In the genomic region with DNA sequence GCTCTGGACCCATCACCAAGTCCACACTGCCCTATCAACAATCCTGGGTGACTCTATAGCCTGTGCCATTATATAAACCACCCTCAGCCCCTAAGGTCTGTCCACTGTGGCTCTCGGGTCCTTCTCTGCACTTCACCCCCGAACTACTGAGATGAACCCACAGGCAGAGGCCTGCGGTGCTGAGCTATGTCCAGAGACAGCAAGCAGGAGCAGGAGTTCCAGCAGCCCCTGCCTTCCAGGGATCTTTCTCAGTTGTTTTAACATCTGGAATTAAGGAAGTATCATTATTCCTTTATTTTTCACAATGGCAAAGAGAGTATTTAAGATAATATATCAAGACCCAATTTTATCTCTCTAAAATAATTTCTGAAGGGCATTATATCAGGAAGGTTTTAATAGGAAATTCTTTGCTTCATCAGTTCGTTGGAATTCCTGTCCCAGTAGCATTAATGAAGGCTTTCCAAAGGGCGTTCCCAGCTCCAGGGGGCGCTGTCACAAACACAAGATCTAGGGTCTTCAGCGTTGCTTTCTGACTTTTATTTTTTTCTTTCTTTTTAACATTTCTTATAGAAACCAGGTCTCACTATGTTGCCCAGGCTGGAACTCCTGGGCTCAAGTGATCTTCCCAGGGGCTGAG, we compare ENCODE assay signal across 8 cellular contexts. TPM values are rescaled to one million over a fixed set of nuclear protein-coding genes. Genes with fewer than 3 reads are reported as not detected.
DNase-seq lines count a peak whose midpoint lies in the region; ATAC-seq, FAIRE-seq and TF ChIP-seq lines count a peak whose summit lies in the region.

No MANE protein-coding gene starts in this region.

- TF ChIP-seq CTCF in A673 (conservative IDR thresholded peaks at IDR 0.05; ENCODE audit: low read depth, low read length) (peak; percentile 89), GM12875 (IDR thresholded peaks at IDR 0.05; ENCODE audit: borderline replicate concordance, insufficient read depth, low read depth, low read length) (peak; percentile 33; the same call in 1 of the 2 replicates), astrocyte (IDR thresholded peaks at IDR 0.05; ENCODE audit: insufficient read depth, low read depth, low read length) (peak; percentile 82)

- DNase-seq in A673 (ENCODE audit: low spot score) = peak; percentile 71
- no peak for DNase-seq in astrocyte (ENCODE audit: low read depth)
- DNase-seq in kidney glomerular epithelial cell (lab: John Stamatoyannopoulos, UW) = peak; percentile 16
- no peak for DNase-seq in SHP77 treated with DMSO at 0.1 percent for 48 hours (lab: John Stamatoyannopoulos, UW)
- no peak for DNase-seq in activated T-helper 2 cell treated with anti-CD3 and anti-CD28 coated beads, Interferon-gamma antibody, Interleukin-2, Interleukin-4, amounts not matched to agents 10 μg/mL and 5 μg/mL and 100 μg/mL, durations not matched to agents 14 hours and 24 hours and 36 hours (ENCODE audit: low spot score)

- ATAC-seq in HG03521 (IDR thresholded peaks at IDR 0.05; ENCODE audit: unreplicated experiment) (no peak), GM18519 (IDR thresholded peaks at IDR 0.05; ENCODE audit: low FRiP score, unreplicated experiment) (no peak)

- FAIRE-seq in astrocyte (lab: Jason Lieb, UNC) = no peak

- no peak overlapping the region for H3K4me2 ChIP-seq in astrocyte (ENCODE audit: low read length)

- H3K4me3 Mint-ChIP-seq in astrocyte (ENCODE audit: unreplicated experiment) = no peak overlapping the region
- H3K4me3 Mint-ChIP-seq in activated T-helper 2 cell treated with anti-CD3 and anti-CD28 coated beads, Interferon-gamma antibody, Interleukin-2, Interleukin-4, amounts not matched to agents 10 μg/mL and 5 μg/mL and 100 μg/mL, durations not matched to agents 14 hours and 24 hours and 36 hours (ENCODE audit: low read depth) = no peak overlapping the region

- H3K27ac ChIP-seq in A673 (ENCODE audit: low read depth, low read length, poor library complexity, severe bottlenecking) = peak overlapping the region; percentile 45
- peak overlapping the region; percentile 56 for H3K27ac ChIP-seq in astrocyte (ENCODE audit: low read depth, low read length)

- H3K9me3 ChIP-seq in A673 (ENCODE audit: low read depth, low read length, poor library complexity, severe bottlenecking) (peaks cover 8% of the 10 kb centered on the region), astrocyte (ENCODE audit: insufficient read depth, low read depth, low read length) (no peaks in the 10 kb centered on the region)

- no peak overlapping the region for H2AFZ ChIP-seq in astrocyte (ENCODE audit: low read depth, low read length)

- no peaks in the 10 kb centered on the region for H3K27me3 ChIP-seq in A673 (replicated peaks; ENCODE audit: insufficient read depth, low read depth, low read length, poor library complexity)
- H3K27me3 ChIP-seq in astrocyte (ENCODE audit: insufficient read depth, low read length) = no peaks in the 10 kb centered on the region

- intact Hi-C loops in A673 (cut with micrococcal nuclease; ENCODE audit: unreplicated experiment) = loop anchor here (5.0 kb wide), 1 partner anchor 243 kb away; no protein-coding TSS in a partner anchor
- intact Hi-C loops in activated T-helper 2 cell treated with anti-CD3 and anti-CD28 coated beads, Interferon-gamma antibody, Interleukin-2, Interleukin-4, amounts not matched to agents 10 μg/mL and 5 μg/mL and 100 μg/mL, durations not matched to agents 14 hours and 24 hours and 36 hours (cut with micrococcal nuclease) = no loop called here

- BruUV-seq in A673 (replicated peaks; lab: Mats Ljungman, UMichigan) = no TSS peak

- no peaks in the 10 kb centered on the region for H3K9me3 Mint-ChIP-seq in astrocyte (ENCODE audit: unreplicated experiment)
- no peaks in the 10 kb centered on the region for H3K9me3 Mint-ChIP-seq in activated T-helper 2 cell treated with anti-CD3 and anti-CD28 coated beads, Interferon-gamma antibody, Interleukin-2, Interleukin-4, amounts not matched to agents 10 μg/mL and 5 μg/mL and 100 μg/mL, durations not matched to agents 14 hours and 24 hours and 36 hours

- no peaks in the 10 kb centered on the region for H3K27me3 Mint-ChIP-seq in astrocyte (ENCODE audit: low read depth, unreplicated experiment)
- no peaks in the 10 kb centered on the region for H3K27me3 Mint-ChIP-seq in activated T-helper 2 cell treated with anti-CD3 and anti-CD28 coated beads, Interferon-gamma antibody, Interleukin-2, Interleukin-4, amounts not matched to agents 10 μg/mL and 5 μg/mL and 100 μg/mL, durations not matched to agents 14 hours and 24 hours and 36 hours (ENCODE audit: low read depth)

- peaks cover 99% of the 10 kb centered on the region for H3K79me2 ChIP-seq in astrocyte (ENCODE audit: insufficient read depth, low read length)

- CTCF ChIA-PET in A673 (lab: Charles Lee) = interaction anchor here (0.9 to 1.0 kb wide), 2 partner anchors 8 to 12 kb away, joined by 3 read pairs; no protein-coding TSS in a partner anchor

- peak overlapping the region; percentile 6 for H3K9ac ChIP-seq in astrocyte (ENCODE audit: low read length)

- H3K4me1 Mint-ChIP-seq in astrocyte (ENCODE audit: low read depth, unreplicated experiment) = peaks cover 37% of the 10 kb centered on the region
- peaks cover 8% of the 10 kb centered on the region for H3K4me1 Mint-ChIP-seq in activated T-helper 2 cell treated with anti-CD3 and anti-CD28 coated beads, Interferon-gamma antibody, Interleukin-2, Interleukin-4, amounts not matched to agents 10 μg/mL and 5 μg/mL and 100 μg/mL, durations not matched to agents 14 hours and 24 hours and 36 hours (ENCODE audit: low read depth)

- H3K4me3 ChIP-seq in A673 (ENCODE audit: low read depth, low read length, poor library complexity, severe bottlenecking) (no peak overlapping the region), GM12875 (ENCODE audit: low read depth, low read length) (no peak overlapping the region), astrocyte (ENCODE audit: insufficient read depth, low read depth, low read length) (no peak overlapping the region)

- H3K36me3 ChIP-seq in A673 (ENCODE audit: insufficient read depth, low read length, poor library complexity, severe bottlenecking) (peaks cover 14% of the 10 kb centered on the region), astrocyte (ENCODE audit: insufficient read depth, low read length) (peaks cover 36% of the 10 kb centered on the region)

- H4K20me1 ChIP-seq in astrocyte (ENCODE audit: insufficient read depth, low read length) = peaks cover 97% of the 10 kb centered on the region

- H3K4me1 ChIP-seq in A673 (ENCODE audit: insufficient read depth, low read length, poor library complexity, severe bottlenecking) (peaks cover 34% of the 10 kb centered on the region), astrocyte (ENCODE audit: insufficient read depth, low read length) (peaks cover 19% of the 10 kb centered on the region)

- peak overlapping the region; percentile 26 for H3K27ac Mint-ChIP-seq in astrocyte (ENCODE audit: unreplicated experiment)
- H3K27ac Mint-ChIP-seq in activated T-helper 2 cell treated with anti-CD3 and anti-CD28 coated beads, Interferon-gamma antibody, Interleukin-2, Interleukin-4, amounts not matched to agents 10 μg/mL and 5 μg/mL and 100 μg/mL, durations not matched to agents 14 hours and 24 hours and 36 hours = no peak overlapping the region

- POLR2A ChIA-PET in A673 (lab: Charles Lee; ENCODE audit: low non-redundant PET) = no interaction called here

- H3K36me3 Mint-ChIP-seq in astrocyte (ENCODE audit: low read depth, unreplicated experiment) = peaks cover 41% of the 10 kb centered on the region
- H3K36me3 Mint-ChIP-seq in activated T-helper 2 cell treated with anti-CD3 and anti-CD28 coated beads, Interferon-gamma antibody, Interleukin-2, Interleukin-4, amounts not matched to agents 10 μg/mL and 5 μg/mL and 100 μg/mL, durations not matched to agents 14 hours and 24 hours and 36 hours (ENCODE audit: low read depth) = peaks cover 32% of the 10 kb centered on the region

RNA-seq across cellular contexts. Expression of a gene that starts 27.3 kb away (rescaled TPM):
- 75.9 and 82.8 TPM in 2 replicates for total RNA-seq in A673 (2021)
- total RNA-seq in astrocyte = 347 and 392 TPM in 2 replicates
- 73.1 and 73.6 TPM in 2 replicates for total RNA-seq in activated T-helper 2 cell treated with anti-CD3 and anti-CD28 coated beads, Interferon-gamma antibody, Interleukin-2, Interleukin-4, amounts not matched to agents 10 μg/mL and 5 μg/mL and 100 μg/mL, durations not matched to agents 14 hours and 24 hours and 36 hours

RNA-seq across cellular contexts. Expression of a gene that starts 45.0 kb away (rescaled TPM):
- total RNA-seq in A673 (2021) (not detected in 2 replicates), astrocyte (not detected in 2 replicates)
- total RNA-seq in activated T-helper 2 cell treated with anti-CD3 and anti-CD28 coated beads, Interferon-gamma antibody, Interleukin-2, Interleukin-4, amounts not matched to agents 10 μg/mL and 5 μg/mL and 100 μg/mL, durations not matched to agents 14 hours and 24 hours and 36 hours = not detected in 2 replicates

Comparison
In these comparisons a context has a peak if more than half of its experiments do, and no peak if none do; other contexts are left out.
1. DNase-seq: peak in A673 (single experiment) and kidney glomerular epithelial cell (single experiment); none in astrocyte (single experiment), SHP77 treated with DMSO at 0.1 percent for 48 hours (single experiment) and activated T-helper 2 cell treated with anti-CD3 and anti-CD28 coated beads, Interferon-gamma antibody, Interleukin-2, Interleukin-4, amounts not matched to agents 10 μg/mL and 5 μg/mL and 100 μg/mL, durations not matched to agents 14 hours and 24 hours and 36 hours (single experiment).
2. CTCF ChIP-seq: peak in every context shown above with its lines; median percentile 89 in A673; 82 in astrocyte; 33 in GM12875.